Comparison of ENCODE assay signal across 17 cellular contexts in genomic region chr11:33620423-33621120, GRCh38.
A peak's percentile ranks its signal among the peaks of the same experiment; 100 is the strongest.
DNase-seq lines count a peak whose midpoint lies in the region; ATAC-seq and TF ChIP-seq lines count a peak whose summit lies in the region.
"Had no signal": no experiment of that assay in that cellular context is flagged by ENCODE, and none has a peak within 500 bp of the region (broad histone marks: within the 10 kb centered on the region; RNA-seq: fewer than 3 reads in every experiment).

No MANE protein-coding gene starts in this region.

- H3K27ac Mint-ChIP-seq in Caco-2 (ENCODE audit: unreplicated experiment) = no peak overlapping the region
- H3K27ac Mint-ChIP-seq: activated naive CD8-positive, alpha-beta T cell treated with anti-CD3 and anti-CD28 coated beads, Interleukin-2, amount 10 ng/mL, durations not matched to agents 7 days and 5 days; CD14-positive monocyte; GM23338; T-helper 1 cell treated with Interleukin-12 subunit alpha and Interleukin-12 subunit beta and Interleukin-4 antibody, amounts not matched to agents 30 μg/mL and 1 μg/mL, for 36 hours had no signal

- H3K4me3 Mint-ChIP-seq in Caco-2 (ENCODE audit: unreplicated experiment) = no peak overlapping the region
- H3K4me3 Mint-ChIP-seq: activated naive CD8-positive, alpha-beta T cell treated with anti-CD3 and anti-CD28 coated beads, Interleukin-2, amount 10 ng/mL, durations not matched to agents 7 days and 5 days; CD14-positive monocyte; GM23338; T-helper 1 cell treated with Interleukin-12 subunit alpha and Interleukin-12 subunit beta and Interleukin-4 antibody, amounts not matched to agents 30 μg/mL and 1 μg/mL, for 36 hours had no signal

- no peak for TF ChIP-seq CTCF in Caco-2 (IDR thresholded peaks at IDR 0.05; ENCODE audit: insufficient read depth in 1 of 2, low read depth in 1 of 2, low read length in 1 of 2, severe bottlenecking in 1 of 2, unreplicated experiment in 1 of 2)
- no peak for TF ChIP-seq CTCF in GM10248 (IDR thresholded peaks at IDR 0.05; ENCODE audit: control extremely low read depth, extremely low read depth, low read depth, missing control alignments)

- no peaks in the 10 kb centered on the region for H3K9me3 ChIP-seq in Caco-2
- H3K9me3 ChIP-seq: left ventricle myocardium inferior, neutrophil had no signal

- no peaks in the 10 kb centered on the region for H3K4me1 ChIP-seq in Caco-2
- H3K4me1 ChIP-seq: left ventricle myocardium inferior had no signal

- no peaks in the 10 kb centered on the region for H3K9me3 Mint-ChIP-seq in Caco-2 (ENCODE audit: unreplicated experiment)
- H3K9me3 Mint-ChIP-seq: activated naive CD8-positive, alpha-beta T cell treated with anti-CD3 and anti-CD28 coated beads, Interleukin-2, amount 10 ng/mL, durations not matched to agents 7 days and 5 days; GM23338; T-helper 1 cell treated with Interleukin-12 subunit alpha and Interleukin-12 subunit beta and Interleukin-4 antibody, amounts not matched to agents 30 μg/mL and 1 μg/mL, for 36 hours had no signal

- ATAC-seq in HG03571 (IDR thresholded peaks at IDR 0.05; ENCODE audit: unreplicated experiment) (no peak), HG03521 (IDR thresholded peaks at IDR 0.05; ENCODE audit: unreplicated experiment) (no peak)
- ATAC-seq: GM23338 had no signal

- no peak overlapping the region for H3K4me3 ChIP-seq in Caco-2 (ENCODE audit: low read depth, low read length)
- H3K4me3 ChIP-seq: GM23338, left ventricle myocardium inferior had no signal

- no peaks in the 10 kb centered on the region for H3K36me3 ChIP-seq in Caco-2 (ENCODE audit: control insufficient read depth, insufficient read depth, low read length)
- H3K36me3 ChIP-seq: left ventricle myocardium inferior, neutrophil had no signal

- no peaks in the 10 kb centered on the region for H3K27me3 ChIP-seq in Caco-2 (replicated peaks; ENCODE audit: control insufficient read depth, insufficient read depth, low read length)

- POLR2A ChIA-PET in Caco-2 (lab: Charles Lee) = no interaction called here
- POLR2A ChIA-PET in GM10248 (lab: Yijun Ruan, JAX) = no interaction called here

- no peaks in the 10 kb centered on the region for H3K36me3 Mint-ChIP-seq in Caco-2 (ENCODE audit: insufficient read depth, unreplicated experiment)
- H3K36me3 Mint-ChIP-seq: activated naive CD8-positive, alpha-beta T cell treated with anti-CD3 and anti-CD28 coated beads, Interleukin-2, amount 10 ng/mL, durations not matched to agents 7 days and 5 days; CD14-positive monocyte had no signal

- BruUV-seq in Caco-2 (replicated peaks; lab: Mats Ljungman, UMichigan) = no TSS peak

- intact Hi-C loops in Caco-2 (cut with micrococcal nuclease; ENCODE audit: unreplicated experiment) = no loop called here

- H3K4me1 Mint-ChIP-seq in Caco-2 (ENCODE audit: low read depth, unreplicated experiment) = no peaks in the 10 kb centered on the region
- H3K4me1 Mint-ChIP-seq: activated naive CD8-positive, alpha-beta T cell treated with anti-CD3 and anti-CD28 coated beads, Interleukin-2, amount 10 ng/mL, durations not matched to agents 7 days and 5 days; CD14-positive monocyte had no signal

- DNase-seq in COR-L47 (lab: John Stamatoyannopoulos, UW) = peak; percentile 70
- DNase-seq in NCI-H2081 treated with DMSO at 0.1 percent for 48 hours (lab: John Stamatoyannopoulos, UW) = peak; percentile 24
- peak; percentile 75 for DNase-seq in cerebellum (ENCODE audit: low spot score)
- peak; percentile 50 to 63 for DNase-seq in lung microvascular endothelial cell (ENCODE audit: low read depth in 2 of 2)
- no peak for DNase-seq in Caco-2
- DNase-seq in GM10248 (ENCODE audit: extremely low spot score) = no peak
- DNase-seq: activated CD8-positive, alpha-beta memory T cell treated with anti-CD3 and anti-CD28 coated beads for 24 hours; activated naive CD8-positive, alpha-beta T cell treated with anti-CD3 and anti-CD28 coated beads, Interleukin-2, amount 10 ng/mL, durations not matched to agents 7 days and 5 days; left ventricle myocardium inferior; NK-92 treated with Interleukin-12 subunit alpha and Interleukin-12 subunit beta, amount 100 ng/mL, for 24 hours; stimulated activated CD4-positive, alpha-beta T cell treated with anti-CD3 and anti-CD28 coated beads, Interleukin-4, amount 100 ng/mL, for 4 hours had no signal

- CTCF ChIA-PET in Caco-2 (lab: Charles Lee) = no interaction called here
- CTCF ChIA-PET in GM10248 (lab: Yijun Ruan, JAX) = interaction anchor here (1.4 to 2.0 kb wide), 3 partner anchors 9 to 455 kb away, joined by 3 to 6 read pairs (median 3); no protein-coding TSS in a partner anchor

- peaks cover 10% of the 10 kb centered on the region for H3K27me3 Mint-ChIP-seq in Caco-2 (ENCODE audit: insufficient read depth, unreplicated experiment)

Comparison
In these comparisons a context has a peak if more than half of its experiments do, and no peak if none do; other contexts are left out.
1. DNase-seq: peak in COR-L47 (single experiment), NCI-H2081 treated with DMSO at 0.1 percent for 48 hours (single experiment), cerebellum (single experiment) and lung microvascular endothelial cell (2 of 2); none in Caco-2 (0 of 2) and GM10248 (single experiment).